Comparison of ENCODE assay signal across 8 cellular contexts in the genomic region with DNA sequence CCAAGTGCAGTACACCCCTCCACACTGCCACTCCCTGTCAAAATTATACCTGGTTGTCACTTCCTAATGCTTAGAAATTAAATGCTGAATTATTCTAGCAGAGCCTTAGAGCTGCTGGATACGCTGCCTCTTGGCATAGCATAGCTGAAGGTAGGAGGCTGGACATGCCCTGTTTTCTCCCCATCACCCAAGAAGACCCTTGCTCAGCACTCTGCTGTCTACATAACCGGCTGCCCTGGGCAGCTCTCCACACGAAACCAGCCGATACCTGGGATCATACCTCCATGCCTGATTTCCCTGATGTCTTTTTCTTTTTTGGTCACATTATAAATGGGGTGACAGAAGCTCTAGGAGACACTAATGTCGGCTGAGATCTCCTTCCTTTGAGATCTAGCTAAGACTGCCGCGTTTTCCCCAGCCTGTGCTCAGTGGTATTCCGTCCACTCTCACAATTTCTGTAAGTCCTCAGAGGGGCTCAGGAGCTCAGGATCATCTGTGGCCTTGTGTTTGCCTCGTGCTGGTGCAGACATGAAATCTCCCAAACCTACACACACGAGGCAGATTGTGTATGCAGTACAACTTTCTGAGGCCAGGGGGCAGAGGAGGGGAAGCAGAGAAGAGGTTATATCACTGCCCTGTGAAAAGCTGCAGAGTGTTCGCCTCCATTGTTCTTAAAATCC. TPM values are rescaled to one million over a fixed set of nuclear protein-coding genes. Genes with fewer than 3 reads are reported as not detected.
A peak's percentile ranks its signal among the peaks of the same experiment; 100 is the strongest.
DNase-seq lines count a peak whose midpoint lies in the region; FAIRE-seq and TF ChIP-seq lines count a peak whose summit lies in the region.

No MANE protein-coding gene starts in this region.

- no peak overlapping the region for H2BK15ac ChIP-seq in H9 (ENCODE audit: low read depth, low read length)

- H4K91ac ChIP-seq in H9 (ENCODE audit: insufficient read length, low read depth, low read length): no peak overlapping the region

- H3K79me2 ChIP-seq in H9 (ENCODE audit: insufficient read depth, low read length): no peaks in the 10 kb centered on the region

- H2AFZ ChIP-seq in H9 (ENCODE audit: low read length): peak overlapping the region; percentile 72

- no peak overlapping the region for H2BK120ac ChIP-seq in H9 (ENCODE audit: low read depth, low read length, poor library complexity, severe bottlenecking)

- no peak overlapping the region for H3K4ac ChIP-seq in H9 (ENCODE audit: low read depth, low read length)

- WGBS in H9 (ENCODE audit: extremely low coverage, insufficient read length, low lambda C conversion rate): no CpG with 5 or more reads among the region's 11 CpGs

- H3K4me3 Mint-ChIP-seq in H9: no peak overlapping the region

- no peaks in the 10 kb centered on the region for H3K9me3 ChIP-seq in H9 (ENCODE audit: control insufficient read depth, low read depth, low read length)

- DNase-seq in H9 (peak; percentile 76), NCI-H2171 treated with DMSO at 0.1 percent for 48 hours (lab: John Stamatoyannopoulos, UW) (peak; percentile 68), UCSD-AML1 (lab: John Stamatoyannopoulos, UW; ENCODE audit: unreplicated experiment) (peak; percentile 62), cardiac fibroblast (ENCODE audit: low read depth in 2 of 2) (peak; percentile 78), kidney glomerular epithelial cell (lab: John Stamatoyannopoulos, UW) (peak; percentile 66), GM19239 (ENCODE audit: insufficient read length, low spot score) (no peak)
- DNase-seq in stimulated activated CD4-positive, alpha-beta T cell treated with anti-CD3 and anti-CD28 coated beads, Interleukin-4, amount 100 ng/mL, for 4 hours: peak; percentile 52 to 62

- FAIRE-seq in GM19239 (lab: Jason Lieb, UNC): no peak

- H3K4me1 Mint-ChIP-seq in H9: peaks cover 11 to 16% of the 10 kb centered on the region in 2 experiments

- H3K18ac ChIP-seq in H9 (ENCODE audit: insufficient read length, low read depth, low read length): peak overlapping the region; percentile 27

- no peaks in the 10 kb centered on the region for H4K20me1 ChIP-seq in H9 (ENCODE audit: control insufficient read depth, insufficient read depth, insufficient read length)

- no peak overlapping the region for H3K56ac ChIP-seq in H9 (ENCODE audit: insufficient read length, low read depth, low read length)

- H4K5ac ChIP-seq in H9 (ENCODE audit: insufficient read length, low read depth, low read length): no peak overlapping the region

- no peaks in the 10 kb centered on the region for H3K36me3 Mint-ChIP-seq in H9 (ENCODE audit: insufficient read depth in 1 of 3, low read depth in 3 of 3)

- H3K27ac Mint-ChIP-seq in H9: no peak overlapping the region

- no peak overlapping the region for H2BK5ac ChIP-seq in H9 (ENCODE audit: insufficient read length, low read length)

- H3K27ac ChIP-seq in C4-2B (no peak overlapping the region), H9 (ENCODE audit: insufficient read length, low read depth, low read length) (no peak overlapping the region)

- TF ChIP-seq CTCF in C4-2B (conservative IDR thresholded peaks at IDR 0.05) (peak; percentile 69), H9 (conservative IDR thresholded peaks at IDR 0.05) (peak; percentile 71), cardiac fibroblast (IDR thresholded peaks at IDR 0.05; ENCODE audit: low read depth, low read length) (peak; percentile 78)

- H3K4me3 ChIP-seq in cardiac fibroblast (replicated peaks in 1 of 2; ENCODE audit: low read depth in 2 of 2, low read length in 2 of 2): no peak overlapping the region

- no peaks in the 10 kb centered on the region for H3K27me3 ChIP-seq in H9 (ENCODE audit: insufficient read depth, low read length)

- H2BK20ac ChIP-seq in H9 (ENCODE audit: low read depth, low read length, poor library complexity, severe bottlenecking): no peak overlapping the region

- no peak overlapping the region for H3K23ac ChIP-seq in H9 (ENCODE audit: insufficient read length, low read depth, low read length)

- no peak overlapping the region for H3K14ac ChIP-seq in H9 (ENCODE audit: insufficient read depth, low read length)

- no peak overlapping the region for H4K8ac ChIP-seq in H9 (replicated peaks; ENCODE audit: insufficient read length, low read depth, low read length)

- H2BK12ac ChIP-seq in H9 (ENCODE audit: insufficient read length, low read depth, low read length): no peak overlapping the region

- H2AK5ac ChIP-seq in H9 (ENCODE audit: insufficient read length, low read length): no peak overlapping the region

- H3K4me1 ChIP-seq in H9 (ENCODE audit: insufficient read depth, low read length): no peaks in the 10 kb centered on the region

- H3K79me1 ChIP-seq in H9 (ENCODE audit: insufficient read depth, low read depth, low read length, poor library complexity, severe bottlenecking): no peaks in the 10 kb centered on the region

- no peak overlapping the region for H3K9ac ChIP-seq in H9 (ENCODE audit: extremely low read depth, insufficient read length, low read length)

- no peaks in the 10 kb centered on the region for H3K23me2 ChIP-seq in H9 (ENCODE audit: insufficient read length, low read depth, low read length, poor library complexity, severe bottlenecking)

- H3K4me2 ChIP-seq in H9 (ENCODE audit: insufficient read depth, insufficient read length, low read length): no peak overlapping the region

- no peak overlapping the region for H3T11ph ChIP-seq in H9 (ENCODE audit: low read length)

- H3K27me3 Mint-ChIP-seq in H9 (ENCODE audit: low read depth): peaks cover 6% of the 10 kb centered on the region

- H3K9me3 Mint-ChIP-seq in H9: no peaks in the 10 kb centered on the region; a peak in 2 of 5 replicates

RNA-seq across cellular contexts. Expression of a gene that starts 13.5 kb away (rescaled TPM):
- 0.22 and 0.24 TPM in 2 replicates for total RNA-seq in H9 (2021)

RNA-seq across cellular contexts. Expression of a gene that starts 30.4 kb away (rescaled TPM):
- 5.4 and 7.3 TPM in 2 replicates for total RNA-seq in H9 (2021)

RNA-seq across cellular contexts. Expression of a gene that starts 36.1 kb away (rescaled TPM):
- total RNA-seq in H9 (2021): 31.1 and 33.8 TPM in 2 replicates

RNA-seq across cellular contexts. Expression of a gene that starts 54.0 kb away (rescaled TPM):
- 237 and 246 TPM in 2 replicates for total RNA-seq in H9 (2021)
